In genomic region chr2:26244479-26245230, GRCh38 we compare ENCODE assay signal across 1 cellular context.
TF ChIP-seq lines count a peak whose summit lies in the region.

TSS of gene HADHA (minus strand) at chr2:26244632. CDS start at chr2:26244596, 36 bp downstream.
TSS of gene HADHB (plus strand) at chr2:26244939. CDS start at chr2:26254255, 9,316 bp downstream.

TF ChIP-seq in HepG2, 621 proteins besides CTCF, POLR2A, EP300 and RAD21 (continued from another document and continues in another):
- peak; percentile 69 for TF ChIP-seq SKIL (CRISPR knock-in tag; IDR thresholded peaks at IDR 0.05; ENCODE audit: borderline replicate concordance)
- no peak for TF ChIP-seq GLMP (CRISPR knock-in tag; IDR thresholded peaks at IDR 0.05; ENCODE audit: borderline replicate concordance)
- TF ChIP-seq IKZF5 (CRISPR knock-in tag; IDR thresholded peaks at IDR 0.05): peak; percentile 89
- TF ChIP-seq TRIM22 (IDR thresholded peaks at IDR 0.05): no peak
- TF ChIP-seq ZFP1 (CRISPR knock-in tag; IDR thresholded peaks at IDR 0.05): peak; percentile 60
- no peak; the same call in 1 of the 2 replicates for TF ChIP-seq ZNF572 (CRISPR knock-in tag; IDR thresholded peaks at IDR 0.05)
- TF ChIP-seq NR2F2 (IDR thresholded peaks at IDR 0.05; ENCODE audit: borderline replicate concordance, low read depth): peak; percentile 45; the same call in 1 of the 2 replicates
- TF ChIP-seq KLF12 (CRISPR knock-in tag; IDR thresholded peaks at IDR 0.05; ENCODE audit: borderline replicate concordance): peak; percentile 91
- TF ChIP-seq ZNF644 (CRISPR knock-in tag; IDR thresholded peaks at IDR 0.05; ENCODE audit: low read depth): no peak
- TF ChIP-seq ZNF724P (CRISPR knock-in tag; IDR thresholded peaks at IDR 0.05; ENCODE audit: borderline replicate concordance): peak; percentile 88; the same call in 1 of the 2 replicates
- TF ChIP-seq ZNF879 (CRISPR knock-in tag; IDR thresholded peaks at IDR 0.05): no peak
- TF ChIP-seq GRHL1 (CRISPR knock-in tag; conservative IDR thresholded peaks at IDR 0.05): no peak
- TF ChIP-seq ARHGAP35 (CRISPR knock-in tag; IDR thresholded peaks at IDR 0.05; ENCODE audit: borderline replicate concordance): peak; percentile 54; the same call in 1 of the 2 replicates
- TF ChIP-seq ZBTB3 (CRISPR knock-in tag; IDR thresholded peaks at IDR 0.05; ENCODE audit: borderline replicate concordance, low read depth): no peak
- TF ChIP-seq SNAPC2 (CRISPR knock-in tag; IDR thresholded peaks at IDR 0.05): no peak
- peak; percentile 13; the same call in 1 of the 2 replicates for TF ChIP-seq GLI4 (CRISPR knock-in tag; IDR thresholded peaks at IDR 0.05; ENCODE audit: borderline replicate concordance)
- TF ChIP-seq IRF1 (CRISPR knock-in tag; IDR thresholded peaks at IDR 0.05; ENCODE audit: low read depth): no peak
- no peak for TF ChIP-seq ZNF354B (CRISPR knock-in tag; IDR thresholded peaks at IDR 0.05)
- no peak for TF ChIP-seq PCBP2 (optimal IDR thresholded peaks at IDR 0.05; ENCODE audit: low read depth, low read length, poor library complexity, severe bottlenecking)
- TF ChIP-seq ZNF30 (CRISPR knock-in tag; IDR thresholded peaks at IDR 0.05): no peak
- TF ChIP-seq ZNF382 (CRISPR knock-in tag; IDR thresholded peaks at IDR 0.05; ENCODE audit: borderline replicate concordance): no peak
- no peak; the same call in 1 of the 2 replicates for TF ChIP-seq SIX1 (CRISPR knock-in tag; IDR thresholded peaks at IDR 0.05; ENCODE audit: borderline replicate concordance)
- TF ChIP-seq GTF2F1 (IDR thresholded peaks at IDR 0.05; ENCODE audit: low read length): peak; percentile 74; the same call in 1 of the 2 replicates
- peak; percentile 51; the same call in 1 of the 2 replicates for TF ChIP-seq ZBTB38 (CRISPR knock-in tag; IDR thresholded peaks at IDR 0.05)
- peak; percentile 19; the same call in 1 of the 2 replicates for TF ChIP-seq FOXC1 (CRISPR knock-in tag; IDR thresholded peaks at IDR 0.05; ENCODE audit: borderline replicate concordance)
- peak; percentile 45; the same call in 1 of the 2 replicates for TF ChIP-seq GATAD2A (CRISPR knock-in tag; IDR thresholded peaks at IDR 0.05)
- TF ChIP-seq ZNF451 (CRISPR knock-in tag; IDR thresholded peaks at IDR 0.05): peak; percentile 78; the same call in 1 of the 2 replicates
- peak; percentile 84 for TF ChIP-seq YEATS4 (CRISPR knock-in tag; IDR thresholded peaks at IDR 0.05; ENCODE audit: borderline replicate concordance)
- TF ChIP-seq FOXP1 (IDR thresholded peaks at IDR 0.05): no peak
- TF ChIP-seq FOXP1 (CRISPR knock-in tag; IDR thresholded peaks at IDR 0.05): peak; percentile 49
- no peak for TF ChIP-seq DPF2 (CRISPR knock-in tag; IDR thresholded peaks at IDR 0.05; ENCODE audit: borderline replicate concordance, low read depth)
- 0 out of 2 replicates have a peak, but pooled peaks have one; percentile 63 for TF ChIP-seq E2F2 (CRISPR knock-in tag; IDR thresholded peaks at IDR 0.05; ENCODE audit: borderline replicate concordance)
- peak; percentile 80 for TF ChIP-seq SNAPC4 (CRISPR knock-in tag; IDR thresholded peaks at IDR 0.05)
- peak; percentile 96 for TF ChIP-seq ZNF501 (CRISPR knock-in tag; IDR thresholded peaks at IDR 0.05)
- TF ChIP-seq HNRNPUL1 (IDR thresholded peaks at IDR 0.05; ENCODE audit: low read depth, low read length): no peak
- TF ChIP-seq NFYB (CRISPR knock-in tag; IDR thresholded peaks at IDR 0.05): peak; percentile 41; the same call in 1 of the 2 replicates
- peak; percentile 73 for TF ChIP-seq ZNF792 (CRISPR knock-in tag; IDR thresholded peaks at IDR 0.05)
- no peak; the same call in 1 of the 2 replicates for TF ChIP-seq BORCS8-MEF2B (CRISPR knock-in tag; IDR thresholded peaks at IDR 0.05)
- peak; percentile 67; the same call in 1 of the 2 replicates for TF ChIP-seq FLYWCH1 (CRISPR knock-in tag; IDR thresholded peaks at IDR 0.05)
- peak; percentile 92 for TF ChIP-seq ZNF687 (CRISPR knock-in tag; IDR thresholded peaks at IDR 0.05)
